1 cellular context compared by ENCODE assay signal in the genomic region with DNA sequence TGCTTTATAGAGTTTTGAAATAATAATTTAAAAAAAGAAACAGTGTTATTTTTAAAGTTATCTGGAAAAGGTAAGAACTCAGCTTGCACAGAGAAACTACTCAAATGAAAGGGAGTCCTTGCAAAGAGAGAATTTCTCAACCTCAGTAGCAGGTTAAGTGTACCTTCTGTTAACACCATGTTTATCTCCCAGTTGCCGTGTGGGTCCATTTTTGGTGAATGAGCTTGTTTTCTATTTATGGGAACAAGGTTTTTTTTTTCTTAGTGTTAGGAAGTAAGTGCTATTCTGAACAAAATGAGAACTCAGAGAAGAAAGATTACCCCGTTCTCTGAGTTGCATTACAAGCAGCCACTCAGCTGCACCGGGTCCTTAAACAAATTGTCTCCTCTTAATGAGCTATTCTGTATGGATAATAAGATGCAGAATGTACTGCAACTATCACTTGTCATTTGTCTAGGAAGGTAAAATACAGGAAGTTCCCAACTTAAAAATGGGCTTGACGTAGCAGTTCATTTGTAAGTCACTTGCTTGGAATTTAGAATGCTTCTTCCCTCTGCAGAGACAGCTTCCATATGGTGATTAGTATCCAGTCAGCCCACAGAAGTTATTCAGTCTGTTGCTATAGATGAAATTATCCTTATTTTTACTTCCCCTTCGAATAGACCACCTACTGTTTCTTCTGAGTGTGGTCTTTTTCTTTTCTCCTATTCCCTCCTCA.
TF ChIP-seq lines count a peak whose summit lies in the region.

No MANE protein-coding gene starts in this region.

TF ChIP-seq in IMR-90, 13 proteins besides CTCF, POLR2A, EP300 and RAD21:
- TF ChIP-seq FOS (IDR thresholded peaks at IDR 0.05; ENCODE audit: low read depth, low read length) (peak; percentile 12; the same call in 1 of the 2 replicates), MXI1 (IDR thresholded peaks at IDR 0.05; ENCODE audit: borderline replicate concordance, low read depth, low read length) (no peak), CHD1 (IDR thresholded peaks at IDR 0.05; ENCODE audit: low read depth, low read length) (no peak)
- TF ChIP-seq, protein P1, sequence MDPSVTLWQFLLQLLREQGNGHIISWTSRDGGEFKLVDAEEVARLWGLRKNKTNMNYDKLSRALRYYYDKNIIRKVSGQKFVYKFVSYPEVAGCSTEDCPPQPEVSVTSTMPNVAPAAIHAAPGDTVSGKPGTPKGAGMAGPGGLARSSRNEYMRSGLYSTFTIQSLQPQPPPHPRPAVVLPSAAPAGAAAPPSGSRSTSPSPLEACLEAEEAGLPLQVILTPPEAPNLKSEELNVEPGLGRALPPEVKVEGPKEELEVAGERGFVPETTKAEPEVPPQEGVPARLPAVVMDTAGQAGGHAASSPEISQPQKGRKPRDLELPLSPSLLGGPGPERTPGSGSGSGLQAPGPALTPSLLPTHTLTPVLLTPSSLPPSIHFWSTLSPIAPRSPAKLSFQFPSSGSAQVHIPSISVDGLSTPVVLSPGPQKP (IDR thresholded peaks at IDR 0.05; ENCODE audit: borderline replicate concordance, low read depth, low read length): no peak
